Comparison of ENCODE assay signal across 17 cellular contexts in the genomic region with DNA sequence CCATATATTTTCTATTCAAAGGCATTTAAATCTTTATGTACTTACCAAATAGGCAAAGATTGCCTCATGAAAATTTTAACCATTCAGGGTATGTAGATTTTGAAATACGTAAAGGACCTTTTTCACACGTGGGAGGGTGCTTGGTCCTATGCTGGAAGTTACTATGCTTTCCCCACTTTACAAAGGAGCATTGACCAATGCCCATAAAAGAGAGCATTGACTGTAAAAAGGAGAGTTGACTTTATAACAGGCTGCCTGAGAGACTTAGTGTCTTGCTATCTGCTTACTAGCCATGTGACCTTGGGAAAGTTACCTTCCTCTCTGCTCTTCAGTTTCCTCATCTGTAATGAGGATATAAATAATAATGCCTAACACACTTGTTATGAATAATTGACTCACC.
DNase-seq lines count a peak whose midpoint lies in the region; ATAC-seq, FAIRE-seq and TF ChIP-seq lines count a peak whose summit lies in the region.
"Had no signal": no experiment of that assay in that cellular context is flagged by ENCODE, and none has a peak within 500 bp of the region (broad histone marks: within the 10 kb centered on the region; RNA-seq: fewer than 3 reads in every experiment).

No MANE protein-coding gene starts in this region.

- H3K4me2 ChIP-seq in IMR-90 (ENCODE audit: low read depth, low read length) = no peak overlapping the region
- no peak overlapping the region for H3K4me2 ChIP-seq in H1 (ENCODE audit: insufficient read depth in 1 of 2, low read depth in 2 of 2, low read length in 2 of 2)

- H3K27ac ChIP-seq in IMR-90 (ENCODE audit: insufficient read depth, low read length) (no peak overlapping the region), H1 (ENCODE audit: low read depth, low read length) (no peak overlapping the region), heart right ventricle (no peak overlapping the region)

- H3K23ac ChIP-seq in IMR-90 (ENCODE audit: low read depth, low read length) (no peak overlapping the region), H1 (ENCODE audit: insufficient read length) (no peak overlapping the region)

- H3K27ac Mint-ChIP-seq in memory B cell = peak overlapping the region; percentile 56
- H3K27ac Mint-ChIP-seq: CD4-positive, alpha-beta memory T cell had no signal

- H3K27me3 ChIP-seq in IMR-90 (ENCODE audit: control insufficient read depth, insufficient read depth, low read length) (no peaks in the 10 kb centered on the region), H1 (replicated peaks in 1 of 4; ENCODE audit: control insufficient read depth in 3 of 4, extremely low read depth in 1 of 4, insufficient read depth in 3 of 4, low read length in 3 of 4) (no peaks in the 10 kb centered on the region), heart right ventricle (no peaks in the 10 kb centered on the region)

- H3K18ac ChIP-seq in IMR-90 (ENCODE audit: low read depth, low read length) (no peak overlapping the region), H1 (ENCODE audit: extremely low read depth, low read length) (no peak overlapping the region)

- DNase-seq in IMR-90 = no peak
- no peak for DNase-seq in H1 (ENCODE audit: low read depth in 1 of 2, low spot score in 2 of 2)
- no peak for DNase-seq in memory B cell (ENCODE audit: low spot score in 2 of 2)
- DNase-seq in heart right ventricle = no peak
- DNase-seq in activated CD4-positive, alpha-beta T cell treated with anti-CD3 and anti-CD28 coated beads for 1 hour = no peak
- DNase-seq in COR-L47 (lab: John Stamatoyannopoulos, UW) = no peak
- DNase-seq: C1 segment of cervical spinal cord; CD4-positive, alpha-beta memory T cell; DMS 273 treated with DMSO at 0.1 percent for 48 hours; DMS79; EL; GDM1; GOT3; H7; HCEC 1CT had no signal

- H2BK5ac ChIP-seq in IMR-90 (ENCODE audit: low read depth, low read length, poor library complexity, severe bottlenecking) (no peak overlapping the region), H1 (ENCODE audit: low read depth, low read length) (no peak overlapping the region)

- CTCF ChIA-PET in IMR-90 (lab: Yijun Ruan, JAX) = no interaction called here
- CTCF ChIA-PET in H1 (lab: Charles Lee; ENCODE audit: partially characterized antibody) = no interaction called here

- no peak for TF ChIP-seq RAD21 in IMR-90 (IDR thresholded peaks at IDR 0.05; ENCODE audit: low read length)
- no peak for TF ChIP-seq RAD21 in H1 (IDR thresholded peaks at IDR 0.05 in 1 of 2, conservative IDR thresholded peaks at IDR 0.05 in 1 of 2; ENCODE audit: low read depth in 2 of 2, low read length in 2 of 2)

- no peak for TF ChIP-seq CTCF in IMR-90 (conservative IDR thresholded peaks at IDR 0.05; ENCODE audit: low read depth, low read length)
- TF ChIP-seq CTCF in H1 (IDR thresholded peaks at IDR 0.05; ENCODE audit: control extremely low read depth in 1 of 3, insufficient read depth in 1 of 3, low read depth in 1 of 3, low read length in 3 of 3) = no peak
- no peak for TF ChIP-seq CTCF in heart right ventricle (IDR thresholded peaks at IDR 0.05)

- ATAC-seq in IMR-90 (ENCODE audit: low read depth) (no peak), memory B cell (ENCODE audit: low read depth) (no peak), heart right ventricle (no peak)

- H2AK9ac ChIP-seq in IMR-90 (replicated peaks; ENCODE audit: low read depth, low read length, poor library complexity) = no peak overlapping the region

- TF ChIP-seq POLR2A in IMR-90 (IDR thresholded peaks at IDR 0.05; ENCODE audit: low read depth, low read length) (no peak), H1 (IDR thresholded peaks at IDR 0.05; ENCODE audit: control extremely low read depth in 1 of 2, low read depth in 2 of 2, low read length in 2 of 2) (no peak)

- H3K36me3 Mint-ChIP-seq in memory B cell = no peaks in the 10 kb centered on the region
- H3K36me3 Mint-ChIP-seq: CD4-positive, alpha-beta memory T cell had no signal

- H2BK12ac ChIP-seq in H1 (ENCODE audit: low read depth, low read length) = no peak overlapping the region

- FAIRE-seq in H1 (lab: Jason Lieb, UNC) = no peak
- FAIRE-seq: GM12891, GM18507 had no signal

- H3K56ac ChIP-seq in IMR-90 (ENCODE audit: extremely low read depth, insufficient read depth, low read length) (no peak overlapping the region), H1 (replicated peaks; ENCODE audit: insufficient read length, low read depth, low read length) (no peak overlapping the region)

- dilution Hi-C loops in IMR-90 (cut with HindIII; ENCODE audit: low sequenced_read_pairs, unreplicated experiment) = no loop called here

- no peaks in the 10 kb centered on the region for H3K27me3 Mint-ChIP-seq in memory B cell
- H3K27me3 Mint-ChIP-seq: CD4-positive, alpha-beta memory T cell had no signal

- no peaks in the 10 kb centered on the region for H3K9me3 Mint-ChIP-seq in memory B cell

- H3K9ac ChIP-seq in IMR-90 (ENCODE audit: low read depth, low read length) (no peak overlapping the region), H1 (replicated peaks in 1 of 4; ENCODE audit: extremely low read depth in 1 of 4, low read depth in 3 of 4, low read length in 3 of 4) (no peak overlapping the region)

- no peak overlapping the region for H3K14ac ChIP-seq in IMR-90 (replicated peaks; ENCODE audit: low read depth, low read length)
- H3K14ac ChIP-seq in H1 (ENCODE audit: insufficient read length) = no peak overlapping the region

- H3K4me1 Mint-ChIP-seq in memory B cell = no peaks in the 10 kb centered on the region
- H3K4me1 Mint-ChIP-seq: CD4-positive, alpha-beta memory T cell had no signal

- H3K9me3 ChIP-seq in IMR-90 (ENCODE audit: control insufficient read depth, insufficient read depth, low read length) (no peaks in the 10 kb centered on the region), H1 (ENCODE audit: insufficient read depth in 2 of 2, low read depth in 1 of 2, low read length in 1 of 2) (no peaks in the 10 kb centered on the region), heart right ventricle (no peaks in the 10 kb centered on the region)

- H3K79me1 ChIP-seq in IMR-90 (ENCODE audit: low read depth in 1 of 2, low read length in 2 of 2) (no peaks in the 10 kb centered on the region), H1 (ENCODE audit: low read depth, low read length) (no peaks in the 10 kb centered on the region)

- H2BK20ac ChIP-seq in IMR-90 (ENCODE audit: low read depth, low read length) (0 out of 2 replicates have a peak overlapping the region, but pooled peaks have one; percentile 28), H1 (ENCODE audit: low read length) (no peak overlapping the region)

- H3K36me3 ChIP-seq in IMR-90 (ENCODE audit: control insufficient read depth, insufficient read depth, low read length) (no peaks in the 10 kb centered on the region), H1 (ENCODE audit: control insufficient read depth in 2 of 4, insufficient read depth in 4 of 4, low read length in 3 of 4) (no peaks in the 10 kb centered on the region), heart right ventricle (no peaks in the 10 kb centered on the region)

- no peaks in the 10 kb centered on the region for H3K23me2 ChIP-seq in H1 (ENCODE audit: low read depth, low read length)

- in situ Hi-C loops in IMR-90 (cut with MboI; ENCODE audit: low sequenced_read_pairs) = no loop called here

- H3K4ac ChIP-seq in IMR-90 (ENCODE audit: low read depth, low read length) = no peak overlapping the region
- H3K4ac ChIP-seq in H1 (replicated peaks; ENCODE audit: insufficient read length, low read depth, low read length) = no peak overlapping the region

- no peak overlapping the region for H2BK120ac ChIP-seq in IMR-90 (ENCODE audit: low read depth, low read length)
- H2BK120ac ChIP-seq in H1 (replicated peaks; ENCODE audit: low read depth, low read length) = no peak overlapping the region

- BruUV-seq in IMR-90 (replicated peaks; lab: Mats Ljungman, UMichigan) = no TSS peak

- no peak for TF ChIP-seq EP300 in H1 (IDR thresholded peaks at IDR 0.05; ENCODE audit: borderline replicate concordance in 1 of 2, low read depth in 2 of 2, low read length in 2 of 2)

- H4K8ac ChIP-seq in IMR-90 (ENCODE audit: low read depth in 2 of 2, low read length in 2 of 2) (no peak overlapping the region), H1 (ENCODE audit: extremely low read depth, insufficient read depth, low read length) (no peak overlapping the region)

- no peaks in the 10 kb centered on the region for H3K79me2 ChIP-seq in H1 (ENCODE audit: control insufficient read depth in 1 of 2, insufficient read depth in 2 of 2, low read length in 2 of 2)

- intact Hi-C loops in IMR-90 (cut with micrococcal nuclease) = no loop called here
- intact Hi-C loops in heart right ventricle (cut with DNase I) = no loop called here

- H3K4me3 ChIP-seq in IMR-90 (ENCODE audit: insufficient read depth, low read depth, low read length) = no peak overlapping the region
- no peak overlapping the region for H3K4me3 ChIP-seq in H1 (ENCODE audit: extremely low read depth in 1 of 4, insufficient read depth in 2 of 4, low read depth in 3 of 4, low read length in 4 of 4)
- H3K4me3 ChIP-seq in heart right ventricle = no peak overlapping the region

- H3K4me1 ChIP-seq in IMR-90 (ENCODE audit: control insufficient read depth, insufficient read depth, low read length) = peaks cover 6% of the 10 kb centered on the region
- H3K4me1 ChIP-seq in H1 (replicated peaks in 1 of 4; ENCODE audit: control insufficient read depth in 3 of 4, insufficient read depth in 4 of 4, low read length in 3 of 4) = no peaks in the 10 kb centered on the region; a peak in 1 of 7 replicates
- no peaks in the 10 kb centered on the region for H3K4me1 ChIP-seq in heart right ventricle

- POLR2A ChIA-PET in IMR-90 (lab: Charles Lee; ENCODE audit: unreplicated experiment) = no interaction called here
- POLR2A ChIA-PET in H1 (lab: Charles Lee; ENCODE audit: partially characterized antibody) = no interaction called here

- H3K4me3 Mint-ChIP-seq in memory B cell = no peak overlapping the region
- H3K4me3 Mint-ChIP-seq: CD4-positive, alpha-beta memory T cell had no signal

- no peak overlapping the region for H4K5ac ChIP-seq in IMR-90 (ENCODE audit: low read depth, low read length)
- H4K5ac ChIP-seq in H1 (ENCODE audit: insufficient read length, low read depth, low read length) = no peak overlapping the region

- no CpG with 5 or more reads among the region's 2 CpGs for WGBS in IMR-90 (ENCODE audit: extremely low coverage in 2 of 2, insufficient read length in 1 of 2), 2 experiments
- 56% methylated on average over 2 of the region's 2 CpGs; no CpG with 5 or more reads in 1 of the 2 experiments for WGBS in H1 (ENCODE audit: extremely low coverage in 1 of 2, insufficient coverage in 1 of 2, insufficient read length in 1 of 2, insufficient replicate concordance in 2 of 2, low coverage in 1 of 2, low lambda C conversion rate in 2 of 2, missing lambda C conversion rate in 1 of 2), 2 experiments
- WGBS in heart right ventricle, 2 donors = 68 to 70% methylated on average over 2 of the region's 2 CpGs

- H2AK5ac ChIP-seq in IMR-90 (ENCODE audit: low read depth, low read length) (no peak overlapping the region), H1 (ENCODE audit: low read depth, low read length) (no peak overlapping the region)

- no peak overlapping the region for H4K91ac ChIP-seq in IMR-90 (ENCODE audit: insufficient read depth, low read depth, low read length)
- H4K91ac ChIP-seq in H1 (replicated peaks; ENCODE audit: insufficient read length, low read length) = no peak overlapping the region

- H2BK15ac ChIP-seq in IMR-90 (ENCODE audit: low read depth, low read length) (no peak overlapping the region), H1 (ENCODE audit: low read length) (no peak overlapping the region)

- H2AFZ ChIP-seq in IMR-90 (replicated peaks; ENCODE audit: low read length, poor library complexity) = no peak overlapping the region
- H2AFZ ChIP-seq in H1 (ENCODE audit: low read length) = 0 out of 2 replicates have a peak overlapping the region, but pooled peaks have one; percentile 41

- H4K20me1 ChIP-seq in IMR-90 (ENCODE audit: insufficient read depth, low read length) (no peaks in the 10 kb centered on the region), H1 (replicated peaks in 1 of 2; ENCODE audit: control insufficient read depth in 1 of 2, insufficient read depth in 2 of 2, low read length in 2 of 2) (no peaks in the 10 kb centered on the region)

- no peaks in the 10 kb centered on the region for H3K9me1 ChIP-seq in IMR-90 (ENCODE audit: insufficient read depth, low read length)
